In genomic region chr3:36920884-36921567, GRCh38 we compare ENCODE assay signal across 22 cellular contexts.
"Had no signal": no experiment of that assay in that cellular context is flagged by ENCODE, and none has a peak within 500 bp of the region (broad histone marks: within the 10 kb centered on the region; RNA-seq: fewer than 3 reads in every experiment).

No MANE protein-coding gene starts in this region.

- ATAC-seq: activated CD8-positive, alpha-beta memory T cell treated with anti-CD3 and anti-CD28 coated beads, Interleukin-2, amount 10 ng/mL, durations not matched to agents 7 days and 5 days; activated CD8-positive, alpha-beta T cell treated with anti-CD3 and anti-CD28 coated beads, Interleukin-2, amount 10 ng/mL, durations not matched to agents 7 days and 5 days; activated T-helper 17 cell treated with anti-CD3 and anti-CD28 coated beads, Interleukin-2, amount 50 U/mL, for 72 hours; PC-3; WTC11 had no signal

- FAIRE-seq: astrocyte, RCC 7860 had no signal

- DNase-seq: activated CD4-positive, alpha-beta T cell treated with anti-CD3 and anti-CD28 coated beads for 48 hours; activated CD4-positive, alpha-beta T cell treated with anti-CD3 and anti-CD28 coated beads, Interleukin-2, amount 50 U/mL, for 4 hours; activated CD4-positive, CD25-positive, alpha-beta regulatory T cell treated with anti-CD3 and anti-CD28 coated beads, Interleukin-2, amount 50 U/mL, for 72 hours; activated CD8-positive, alpha-beta memory T cell treated with anti-CD3 and anti-CD28 coated beads, Interleukin-2, amount 10 ng/mL, durations not matched to agents 7 days and 5 days; activated CD8-positive, alpha-beta T cell treated with anti-CD3 and anti-CD28 coated beads, Interleukin-2, amount 10 ng/mL, durations not matched to agents 7 days and 5 days; activated gamma-delta T cell; activated naive CD4-positive, alpha-beta T cell treated with anti-CD3 and anti-CD28 coated beads for 36 hours; activated T-cell treated with anti-CD3 and anti-CD28 coated beads, Interleukin-2, amount 50 U/mL, for 48 hours; amygdala; NCI-H1105 treated with DMSO at 0.1 percent for 48 hours; NCI-H146; NCI-H187 treated with DMSO at 0.1 percent for 48 hours; NCI-H2081 treated with DMSO at 0.1 percent for 48 hours; NCI-H446; NCI-H524; PC-3; SHP77; T-helper 9 cell had no signal
